ENCODE assay signal across 9 cellular contexts in genomic region chr16:19899605-19899955, GRCh38.
"Had no signal": no experiment of that assay in that cellular context is flagged by ENCODE, and none has a peak within 500 bp of the region (broad histone marks: within the 10 kb centered on the region; RNA-seq: fewer than 3 reads in every experiment).

No MANE protein-coding gene starts in this region.

- H3K4me1 ChIP-seq: foreskin keratinocyte, prostate gland, stomach, vagina had no signal

- H3K36me3 ChIP-seq: prostate gland, stomach, vagina had no signal

- H3K4me2 ChIP-seq: smooth muscle cell had no signal

- H3K27ac ChIP-seq: foreskin keratinocyte, prostate gland, stomach, vagina had no signal

- DNase-seq: activated CD4-positive, CD25-positive, alpha-beta regulatory T cell treated with anti-CD3 and anti-CD28 coated beads, Interleukin-2, amount 50 U/mL, for 72 hours; activated T-cell treated with anti-CD3 and anti-CD28 coated beads, Interleukin-2, amount 50 U/mL, for 4 hours; right cardiac atrium had no signal

- H3K27me3 ChIP-seq: foreskin keratinocyte, vagina had no signal

- H3K4me3 ChIP-seq: lung, prostate gland, smooth muscle cell, stomach, vagina had no signal

- H3K9me3 ChIP-seq: prostate gland, stomach, vagina had no signal
